Comparison of ENCODE assay signal across 8 cellular contexts in genomic region chr16:19696961-19697360, GRCh38. TPM values are rescaled to one million over a fixed set of nuclear protein-coding genes. Genes with fewer than 3 reads are reported as not detected.
DNase-seq lines count a peak whose midpoint lies in the region; ATAC-seq and TF ChIP-seq lines count a peak whose summit lies in the region.

No MANE protein-coding gene starts in this region.

- H3K36me3 ChIP-seq in left lung (peaks cover 0 to 58% of the 10 kb centered on the region in 2 donors), tibial artery (peaks cover 25 to 56% (median 30%) of the 10 kb centered on the region in 3 donors)

- H3K4me3 ChIP-seq in left lung (no peak overlapping the region), tibial artery (no peak overlapping the region)

- intact Hi-C loops in left lung (cut with DNase I) = no loop called here
- intact Hi-C loops in tibial artery (cut with DNase I; ENCODE audit: low total_unique reads) = no loop called here

- no peaks in the 10 kb centered on the region for H3K27me3 Mint-ChIP-seq in activated T-cell treated with anti-CD3 and anti-CD28 coated beads, Interleukin-2, amount 50 U/mL, for 72 hours (ENCODE audit: low read depth)
- no peaks in the 10 kb centered on the region for H3K27me3 Mint-ChIP-seq in activated T-helper 17 cell treated with anti-CD3 and anti-CD28 coated beads, Interleukin-2, amount 50 U/mL, for 72 hours

- H3K4me1 ChIP-seq in left lung (peaks cover 26 to 42% of the 10 kb centered on the region in 2 donors), tibial artery (peaks cover 0 to 26% (median 10%) of the 10 kb centered on the region in 4 donors)

- TF ChIP-seq CTCF in left lung (IDR thresholded peaks at IDR 0.05) = no peak
- no peak for TF ChIP-seq CTCF in tibial artery (IDR thresholded peaks at IDR 0.05)

- ATAC-seq in activated T-cell treated with anti-CD3 and anti-CD28 coated beads, Interleukin-2, amount 50 U/mL, for 72 hours (replicated peaks in 1 of 2) = no peak
- no peak for ATAC-seq in activated T-helper 17 cell treated with anti-CD3 and anti-CD28 coated beads, Interleukin-2, amount 50 U/mL, for 72 hours (replicated peaks)
- ATAC-seq in left lung (no peak), HG02623 (IDR thresholded peaks at IDR 0.05; ENCODE audit: unreplicated experiment) (no peak), GM19351 (IDR thresholded peaks at IDR 0.05; ENCODE audit: unreplicated experiment) (no peak)

- peaks cover 55% of the 10 kb centered on the region for H3K4me1 Mint-ChIP-seq in activated T-cell treated with anti-CD3 and anti-CD28 coated beads, Interleukin-2, amount 50 U/mL, for 72 hours (ENCODE audit: low read depth)
- H3K4me1 Mint-ChIP-seq in activated T-helper 17 cell treated with anti-CD3 and anti-CD28 coated beads, Interleukin-2, amount 50 U/mL, for 72 hours = peaks cover 29% of the 10 kb centered on the region

- no peak for DNase-seq in activated T-cell treated with anti-CD3 and anti-CD28 coated beads, Interleukin-2, amount 50 U/mL, for 72 hours
- DNase-seq in activated T-cell treated with anti-CD3 and anti-CD28 coated beads for 4 hours (no peak), left lung (no peak), tibial artery (no peak), middle frontal gyrus (ENCODE audit: extremely low spot score, low spot score) (no peak)

- H3K27me3 ChIP-seq in left lung (no peaks in the 10 kb centered on the region), tibial artery (no peaks in the 10 kb centered on the region)

- peaks cover 4 to 8% of the 10 kb centered on the region in 2 donors for H3K36me3 Mint-ChIP-seq in activated T-cell treated with anti-CD3 and anti-CD28 coated beads, Interleukin-2, amount 50 U/mL, for 72 hours (ENCODE audit: insufficient read depth in 2 of 2)
- H3K36me3 Mint-ChIP-seq in activated T-helper 17 cell treated with anti-CD3 and anti-CD28 coated beads, Interleukin-2, amount 50 U/mL, for 72 hours (ENCODE audit: low read depth) = peaks cover 40% of the 10 kb centered on the region

- no peaks in the 10 kb centered on the region for H3K9me3 ChIP-seq in left lung
- no peaks in the 10 kb centered on the region for H3K9me3 ChIP-seq in tibial artery

- peak overlapping the region; percentile 46 for H3K27ac Mint-ChIP-seq in activated T-cell treated with anti-CD3 and anti-CD28 coated beads, Interleukin-2, amount 50 U/mL, for 72 hours
- peak overlapping the region; percentile 71 for H3K27ac Mint-ChIP-seq in activated T-helper 17 cell treated with anti-CD3 and anti-CD28 coated beads, Interleukin-2, amount 50 U/mL, for 72 hours

- no peaks in the 10 kb centered on the region for H3K9me3 Mint-ChIP-seq in activated T-cell treated with anti-CD3 and anti-CD28 coated beads, Interleukin-2, amount 50 U/mL, for 72 hours
- H3K9me3 Mint-ChIP-seq in activated T-helper 17 cell treated with anti-CD3 and anti-CD28 coated beads, Interleukin-2, amount 50 U/mL, for 72 hours = no peaks in the 10 kb centered on the region

- no peak overlapping the region for H3K4me3 Mint-ChIP-seq in activated T-cell treated with anti-CD3 and anti-CD28 coated beads, Interleukin-2, amount 50 U/mL, for 72 hours
- peak overlapping the region; percentile 40 for H3K4me3 Mint-ChIP-seq in activated T-helper 17 cell treated with anti-CD3 and anti-CD28 coated beads, Interleukin-2, amount 50 U/mL, for 72 hours

- H3K27ac ChIP-seq in left lung (peak overlapping the region; percentile 43 to 77), tibial artery (peak overlapping the region; percentile 17 to 48)

RNA-seq across cellular contexts. Expression of gene KNOP1, which starts 21.1 kb away (rescaled TPM):
- total RNA-seq in activated T-cell treated with anti-CD3 and anti-CD28 coated beads, Interleukin-2, amount 50 U/mL, for 72 hours = 10 to 100 TPM; 14.6 to 14.9 TPM
- total RNA-seq in activated T-helper 17 cell treated with anti-CD3 and anti-CD28 coated beads, Interleukin-2, amount 50 U/mL, for 72 hours = 10 to 100 TPM; 15.6 to 26.6 TPM
- 10 to 100 TPM; 12.5 to 18.6 TPM for total RNA-seq in left lung

RNA-seq across cellular contexts. Expression of gene IQCK, which starts 21.1 kb away (rescaled TPM):
- total RNA-seq in activated T-cell treated with anti-CD3 and anti-CD28 coated beads, Interleukin-2, amount 50 U/mL, for 72 hours = 1 to 10 TPM; 3.7 to 3.8 TPM
- 1 to 10 TPM; 1.7 to 2.9 TPM for total RNA-seq in activated T-helper 17 cell treated with anti-CD3 and anti-CD28 coated beads, Interleukin-2, amount 50 U/mL, for 72 hours
- 10 to 100 TPM in 1 of 2 donors, 1 to 10 TPM in 1; 8.0 to 13.4 TPM for total RNA-seq in left lung
